In genomic region chr14:89669209-89669608, GRCh38 we compare ENCODE assay signal across 11 cellular contexts.
DNase-seq lines count a peak whose midpoint lies in the region; ATAC-seq and TF ChIP-seq lines count a peak whose summit lies in the region.
"Had no signal": no experiment of that assay in that cellular context is flagged by ENCODE, and none has a peak within 500 bp of the region (broad histone marks: within the 10 kb centered on the region; RNA-seq: fewer than 3 reads in every experiment).

No MANE protein-coding gene starts in this region.

- H3K4me1 ChIP-seq in heart left ventricle (peaks cover 0 to 20% (median 0%) of the 10 kb centered on the region in 12 donors), upper lobe of left lung (peaks cover 0 to 5% (median 0%) of the 10 kb centered on the region in 4 donors)
- H3K4me1 ChIP-seq: ascending aorta, esophagus squamous epithelium had no signal

- WGBS in heart left ventricle, 4 donors: 90 to 99% (median 91%) methylated on average over 11 of the region's 11 CpGs
- 66 to 78% methylated on average over 11 of the region's 11 CpGs for WGBS in upper lobe of left lung, 2 donors

- H3K27me3 ChIP-seq in heart left ventricle: no peaks in the 10 kb centered on the region
- H3K27me3 ChIP-seq in upper lobe of left lung: no peaks in the 10 kb centered on the region
- H3K27me3 ChIP-seq: ascending aorta, esophagus squamous epithelium had no signal

- ATAC-seq in heart left ventricle (peak in 3 of 4 donors; percentile 20 to 53 (median 22)), upper lobe of left lung (ENCODE audit: low FRiP score in 2 of 2) (peak in 1 of 2 donors; percentile 40)

- H3K36me3 ChIP-seq in heart left ventricle: no peaks in the 10 kb centered on the region
- no peaks in the 10 kb centered on the region for H3K36me3 ChIP-seq in upper lobe of left lung
- H3K36me3 ChIP-seq: ascending aorta, esophagus squamous epithelium had no signal

- H3K27ac ChIP-seq in heart left ventricle (no peak overlapping the region), upper lobe of left lung (no peak overlapping the region)
- H3K27ac ChIP-seq: ascending aorta, esophagus squamous epithelium had no signal

- DNase-seq in heart left ventricle (peak in 4 of 5 donors; percentile 25 to 36 (median 30)), cardiac septum (ENCODE audit: low spot score) (no peak), NOMO-1 treated with dmso at 0.1 percent for 144 hours (lab: John Stamatoyannopoulos, UW; ENCODE audit: unreplicated experiment) (peak; percentile 68), hippocampal formation (lab: John Stamatoyannopoulos, UW) (peak; percentile 17 to 30), upper lobe of left lung (peak; percentile 42 to 51), GM13977 (ENCODE audit: low spot score) (no peak), NCI-H524 (lab: John Stamatoyannopoulos, UW) (no peak), dedifferentiated amniotic fluid mesenchymal stem cell (ENCODE audit: extremely low spot score) (no peak)
- DNase-seq: esophagus squamous epithelium, NCI-H774 had no signal

- H3K4me3 ChIP-seq in heart left ventricle (no peak overlapping the region), upper lobe of left lung (no peak overlapping the region)
- H3K4me3 ChIP-seq: ascending aorta, esophagus squamous epithelium had no signal

- intact Hi-C loops in heart left ventricle (cut with DNase I) (no loop called here), cardiac septum (cut with DNase I) (no loop called here)

- TF ChIP-seq EP300 in upper lobe of left lung (IDR thresholded peaks at IDR 0.05): no peak

- TF ChIP-seq POLR2A in heart left ventricle (IDR thresholded peaks at IDR 0.05): no peak
- TF ChIP-seq POLR2A in upper lobe of left lung (IDR thresholded peaks at IDR 0.05): no peak

- in situ Hi-C loops in GM13977 (cut with MboI; ENCODE audit: low pct_unique_long_range_greater_than_20kb, low sequenced_read_pairs, unreplicated experiment): no loop called here

- no peak for TF ChIP-seq CTCF in heart left ventricle (IDR thresholded peaks at IDR 0.05)
- TF ChIP-seq CTCF in upper lobe of left lung (IDR thresholded peaks at IDR 0.05): no peak
- TF ChIP-seq CTCF in GM13977 (IDR thresholded peaks at IDR 0.05; ENCODE audit: extremely low read depth, insufficient read depth, missing control alignments): no peak

- no peaks in the 10 kb centered on the region for H3K9me3 ChIP-seq in heart left ventricle
- H3K9me3 ChIP-seq in upper lobe of left lung: peaks cover 0 to 3% (median 0%) of the 10 kb centered on the region in 4 donors
- H3K9me3 ChIP-seq: ascending aorta, esophagus squamous epithelium had no signal

Comparison
In these comparisons a context has a peak if more than half of its experiments do, and no peak if none do; other contexts are left out.
1. DNase-seq: peak in heart left ventricle (4 of 5), NOMO-1 treated with dmso at 0.1 percent for 144 hours (single experiment), hippocampal formation (2 of 2) and upper lobe of left lung (2 of 2); none in cardiac septum (single experiment), GM13977 (single experiment), NCI-H524 (0 of 2) and dedifferentiated amniotic fluid mesenchymal stem cell (single experiment).